8 cellular contexts compared by ENCODE assay signal in the genomic region with DNA sequence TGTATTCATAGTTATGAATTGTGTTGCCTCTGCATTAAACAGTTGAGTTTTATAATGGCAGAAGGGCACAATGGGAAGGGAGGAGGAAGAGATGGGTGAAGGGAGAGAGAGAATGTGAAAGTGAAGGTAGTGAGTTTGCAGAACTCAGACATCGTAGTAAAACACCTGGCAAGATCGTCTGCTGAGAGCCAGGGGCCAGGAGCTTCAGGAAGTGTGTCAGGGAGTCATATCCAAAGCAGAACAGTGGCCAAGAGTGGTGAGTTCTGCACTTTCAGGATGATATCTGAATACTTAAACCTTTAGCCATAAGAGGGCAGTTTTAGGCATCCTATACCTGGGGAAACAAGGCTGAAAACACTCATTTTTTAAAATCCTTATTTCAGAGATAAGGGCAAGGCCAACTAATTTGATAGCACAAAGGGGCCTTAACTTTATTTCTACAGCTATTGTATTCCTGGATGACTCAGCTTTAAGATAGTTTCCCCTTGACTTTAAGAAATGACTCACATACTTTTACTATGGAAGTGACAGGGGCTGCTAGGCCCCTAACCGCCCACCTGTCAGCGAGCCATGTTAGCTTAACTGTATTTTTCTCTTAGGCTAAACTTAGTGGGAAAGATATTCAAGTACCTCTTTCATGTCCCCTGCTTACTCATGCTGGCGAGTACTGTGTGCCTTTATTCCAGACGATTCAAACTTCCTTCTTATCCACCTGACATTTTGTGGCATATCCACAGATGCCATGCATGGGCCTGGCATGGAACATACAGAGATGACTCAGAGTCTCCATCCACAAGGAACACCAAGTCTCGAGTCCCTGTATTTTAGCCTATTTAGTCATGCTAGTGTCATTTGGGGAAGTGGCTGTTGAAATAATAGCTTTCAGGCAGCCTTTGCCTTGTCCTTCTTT. TPM values are rescaled to one million over a fixed set of nuclear protein-coding genes. Genes with fewer than 3 reads are reported as not detected.
DNase-seq lines count a peak whose midpoint lies in the region; ATAC-seq and TF ChIP-seq lines count a peak whose summit lies in the region.

No MANE protein-coding gene starts in this region.

- no peak overlapping the region for H3K4me3 ChIP-seq in Karpas-422 (ENCODE audit: low read length)

- H3K4me1 Mint-ChIP-seq in mesothelial cell of epicardium, result peaks cover 25% of the 10 kb centered on the region

- DNase-seq in Caki2 (ENCODE audit: low read depth) (peak; percentile 77), HPDE6-E6E7 (ENCODE audit: extremely low spot score) (peak; percentile 59), glomerular endothelial cell (ENCODE audit: extremely low read depth, low read depth, low spot score) (peak; percentile 67), mesothelial cell of epicardium (ENCODE audit: low spot score in 2 of 2, unreplicated experiment in 2 of 2) (no peak), Karpas-422 (no peak)
- peak; percentile 40 for DNase-seq in activated CD8-positive, alpha-beta memory T cell treated with anti-CD3 and anti-CD28 coated beads, Interleukin-2, amount 50 U/mL, for 24 hours (ENCODE audit: extremely low read depth)
- DNase-seq in stimulated activated CD4-positive, alpha-beta T cell treated with anti-CD3 and anti-CD28 coated beads, Interleukin-2, amount 100 ng/mL, for 4 hours (ENCODE audit: low read depth), result peak; percentile 61

- no peak overlapping the region for H3K4me2 ChIP-seq in Karpas-422 (ENCODE audit: low read depth, low read length, poor library complexity, severe bottlenecking)

- no peaks in the 10 kb centered on the region for H3K27me3 ChIP-seq in Karpas-422 (ENCODE audit: low read length)

- H3K9ac ChIP-seq in Karpas-422 (ENCODE audit: low read length), result no peak overlapping the region

- H3K27ac Mint-ChIP-seq in mesothelial cell of epicardium, result no peak overlapping the region

- peaks cover 2% of the 10 kb centered on the region for H3K36me3 Mint-ChIP-seq in mesothelial cell of epicardium

- no peaks in the 10 kb centered on the region for H3K9me3 Mint-ChIP-seq in mesothelial cell of epicardium

- no peaks in the 10 kb centered on the region for H3K9me2 ChIP-seq in Karpas-422 (replicated peaks; ENCODE audit: insufficient read depth, low read length)

- H3K27ac ChIP-seq in Karpas-422 (ENCODE audit: low read length), result no peak overlapping the region

- in situ Hi-C loops in Caki2 (cut with HindIII; ENCODE audit: low pct_unique_long_range_greater_than_20kb, low sequenced_read_pairs), result no loop called here

- H3K4me1 ChIP-seq in Karpas-422 (ENCODE audit: low read length), result 0 out of 2 replicates have a peak, but pooled peaks cover 5% of the 10 kb centered on the region

- H3K9me3 ChIP-seq in Karpas-422 (ENCODE audit: low read length), result no peaks in the 10 kb centered on the region

- H3K36me3 ChIP-seq in Karpas-422 (ENCODE audit: insufficient read depth, low read length), result no peaks in the 10 kb centered on the region

- H3K79me2 ChIP-seq in Karpas-422 (ENCODE audit: low read length), result no peaks in the 10 kb centered on the region

- H3K27me3 Mint-ChIP-seq in mesothelial cell of epicardium (ENCODE audit: low read depth), result no peaks in the 10 kb centered on the region

- H4K20me1 ChIP-seq in Karpas-422 (ENCODE audit: insufficient read depth, low read depth, low read length), result no peaks in the 10 kb centered on the region

- TF ChIP-seq CTCF in mesothelial cell of epicardium (IDR thresholded peaks at IDR 0.05; ENCODE audit: unreplicated experiment), result no peak

- ATAC-seq in GM21423 (IDR thresholded peaks at IDR 0.05; ENCODE audit: unreplicated experiment), result peak; percentile 64

- no peak overlapping the region for H3K4me3 Mint-ChIP-seq in mesothelial cell of epicardium

- H2AFZ ChIP-seq in Karpas-422 (ENCODE audit: low read length), result no peak overlapping the region

RNA-seq across cellular contexts. Expression of a gene that starts 53.9 kb away (rescaled TPM):
- total RNA-seq in Caki2 (2014; rRNA removed; shearing (Covaris generic); ENCODE audit: low replicate concordance), result not detected in 2 replicates
- total RNA-seq in glomerular endothelial cell, result not detected in 2 replicates
- total RNA-seq in mesothelial cell of epicardium, result not detected in 3 replicates
- total RNA-seq in Karpas-422 (2014; rRNA removed; shearing (Covaris generic); ENCODE audit: low replicate concordance), result not detected in 2 replicates

Comparison
In these comparisons a context has a peak if more than half of its experiments do, and no peak if none do; other contexts are left out.
1. DNase-seq: peak in Caki2 (single experiment), HPDE6-E6E7 (single experiment), activated CD8-positive, alpha-beta memory T cell treated with anti-CD3 and anti-CD28 coated beads, Interleukin-2, amount 50 U/mL, for 24 hours (single experiment), glomerular endothelial cell (single experiment) and stimulated activated CD4-positive, alpha-beta T cell treated with anti-CD3 and anti-CD28 coated beads, Interleukin-2, amount 100 ng/mL, for 4 hours (single experiment); none in mesothelial cell of epicardium (0 of 2) and Karpas-422 (single experiment).